In genomic region chr10:132793871-132794849, GRCh38 we compare ENCODE assay signal across 17 cellular contexts. TPM values are rescaled to one million over a fixed set of nuclear protein-coding genes. Genes with fewer than 3 reads are reported as not detected.
A peak's percentile ranks its signal among the peaks of the same experiment; 100 is the strongest.
DNase-seq lines count a peak whose midpoint lies in the region; ATAC-seq and TF ChIP-seq lines count a peak whose summit lies in the region.
"Had no signal": no experiment of that assay in that cellular context is flagged by ENCODE, and none has a peak within 500 bp of the region (broad histone marks: within the 10 kb centered on the region; RNA-seq: fewer than 3 reads in every experiment).

No MANE protein-coding gene starts in this region.

- no peaks in the 10 kb centered on the region for H3K9me3 Mint-ChIP-seq in GM23338
- no peaks in the 10 kb centered on the region for H3K9me3 Mint-ChIP-seq in immature natural killer cell
- no peaks in the 10 kb centered on the region for H3K9me3 Mint-ChIP-seq in naive thymus-derived CD8-positive, alpha-beta T cell
- H3K9me3 Mint-ChIP-seq: activated CD8-positive, alpha-beta T cell treated with anti-CD3 and anti-CD28 coated beads for 36 hours; CD4-positive, CD25-positive, alpha-beta regulatory T cell had no signal

- ATAC-seq in GM23338 = no peak
- ATAC-seq in naive thymus-derived CD8-positive, alpha-beta T cell = no peak
- ATAC-seq: activated CD8-positive, alpha-beta T cell treated with anti-CD3 and anti-CD28 coated beads for 36 hours; esophagus mucosa had no signal

- H3K9ac ChIP-seq in BLaER1 treated with 17β-estradiol and CSF1 and Interleukin-3, amounts not matched to agents 10 nM and 100 nM = no peak overlapping the region; a peak in 1 of 22 replicates

- H3K4me2 ChIP-seq in BLaER1 treated with 17β-estradiol and CSF1 and Interleukin-3, amounts not matched to agents 10 nM and 100 nM = peak overlapping the region; percentile 58 to 89 (median 79)
- no peak overlapping the region for H3K4me2 ChIP-seq in GM23338

- no peak overlapping the region for H3K4me3 Mint-ChIP-seq in GM23338
- no peak overlapping the region for H3K4me3 Mint-ChIP-seq in immature natural killer cell
- H3K4me3 Mint-ChIP-seq in naive thymus-derived CD8-positive, alpha-beta T cell = no peak overlapping the region
- H3K4me3 Mint-ChIP-seq: activated CD8-positive, alpha-beta T cell treated with anti-CD3 and anti-CD28 coated beads for 36 hours; CD4-positive, CD25-positive, alpha-beta regulatory T cell had no signal

- H3K9me3 ChIP-seq in BLaER1 treated with 17β-estradiol and CSF1 and Interleukin-3, amounts not matched to agents 10 nM and 100 nM (replicated peaks in 1 of 11) = peaks cover 0 to 2% (median 0%) of the 10 kb centered on the region in 11 experiments; a peak in 6 of 22 replicates
- H3K9me3 ChIP-seq: ascending aorta, neutrophil, stomach had no signal

- no peaks in the 10 kb centered on the region for H3K36me3 Mint-ChIP-seq in GM23338 (ENCODE audit: low read depth)
- no peaks in the 10 kb centered on the region for H3K36me3 Mint-ChIP-seq in immature natural killer cell
- no peaks in the 10 kb centered on the region for H3K36me3 Mint-ChIP-seq in naive thymus-derived CD8-positive, alpha-beta T cell
- H3K36me3 Mint-ChIP-seq: CD4-positive, CD25-positive, alpha-beta regulatory T cell had no signal

- H3K27ac Mint-ChIP-seq in GM23338 (no peak overlapping the region), immature natural killer cell (no peak overlapping the region)
- peak overlapping the region in 1 of 10 donors; percentile 53 for H3K27ac Mint-ChIP-seq in naive thymus-derived CD8-positive, alpha-beta T cell
- H3K27ac Mint-ChIP-seq: activated CD8-positive, alpha-beta T cell treated with anti-CD3 and anti-CD28 coated beads for 36 hours; CD4-positive, CD25-positive, alpha-beta regulatory T cell had no signal

- intact Hi-C loops in posterior vena cava (cut with DNase I) = no loop called here

- H3K4me1 ChIP-seq in BLaER1 treated with 17β-estradiol and CSF1 and Interleukin-3, amounts not matched to agents 10 nM and 100 nM = peaks cover 7 to 56% (median 36%) of the 10 kb centered on the region in 10 experiments; a peak in 18 of 20 replicates
- no peaks in the 10 kb centered on the region for H3K4me1 ChIP-seq in GM23338 (ENCODE audit: insufficient read depth)
- H3K4me1 ChIP-seq: ascending aorta had no signal

- 0 out of 20 replicates have a peak overlapping the region, but pooled peaks of 1 of the 10 experiments have one; percentile 8 for H3K4me3 ChIP-seq in BLaER1 treated with 17β-estradiol and CSF1 and Interleukin-3, amounts not matched to agents 10 nM and 100 nM
- H3K4me3 ChIP-seq in GM23338 = no peak overlapping the region
- H3K4me3 ChIP-seq in fibroblast of mammary gland (ENCODE audit: control insufficient read depth, low read depth, low read length) = no peak overlapping the region
- H3K4me3 ChIP-seq: ascending aorta, lung, stomach had no signal

- no peaks in the 10 kb centered on the region for H3K9me2 ChIP-seq in GM23338 (ENCODE audit: insufficient read depth)

- no peaks in the 10 kb centered on the region for H3K4me1 Mint-ChIP-seq in GM23338
- no peaks in the 10 kb centered on the region for H3K4me1 Mint-ChIP-seq in immature natural killer cell
- H3K4me1 Mint-ChIP-seq in naive thymus-derived CD8-positive, alpha-beta T cell = no peaks in the 10 kb centered on the region
- H3K4me1 Mint-ChIP-seq: CD4-positive, CD25-positive, alpha-beta regulatory T cell had no signal

- H3K36me3 ChIP-seq in BLaER1 treated with 17β-estradiol and CSF1 and Interleukin-3, amounts not matched to agents 10 nM and 100 nM = no peaks in the 10 kb centered on the region
- H3K36me3 ChIP-seq in GM23338 (ENCODE audit: insufficient read depth) = no peaks in the 10 kb centered on the region
- H3K36me3 ChIP-seq: ascending aorta, neutrophil, stomach had no signal

- peak overlapping the region in 4 of 11 experiments; percentile 8 to 38 (median 24); a peak in 3 of 22 replicates for H3K27ac ChIP-seq in BLaER1 treated with 17β-estradiol and CSF1 and Interleukin-3, amounts not matched to agents 10 nM and 100 nM
- no peak overlapping the region for H3K27ac ChIP-seq in GM23338 (ENCODE audit: low read depth)
- H3K27ac ChIP-seq: ascending aorta, neutrophil, stomach had no signal

- TF ChIP-seq CTCF in GM23338 (conservative IDR thresholded peaks at IDR 0.05; ENCODE audit: low read depth in 2 of 2) (peak; percentile 17 to 60; a peak in 3 of 4 replicates), fibroblast of mammary gland (conservative IDR thresholded peaks at IDR 0.05; ENCODE audit: control insufficient read depth, insufficient read depth, low read depth, low read length) (no peak)

- H3K27me3 ChIP-seq in BLaER1 treated with 17β-estradiol and CSF1 and Interleukin-3, amounts not matched to agents 10 nM and 100 nM = peaks cover 8 to 35% (median 17%) of the 10 kb centered on the region in 11 experiments
- H3K27me3 ChIP-seq in GM23338 (ENCODE audit: insufficient read depth) = peaks cover 13% of the 10 kb centered on the region
- H3K27me3 ChIP-seq: ascending aorta had no signal

- DNase-seq in GM23338 (ENCODE audit: low spot score) = no peak
- peak; percentile 88 for DNase-seq in NCI-H2171 treated with DMSO at 0.1 percent for 48 hours (lab: John Stamatoyannopoulos, UW)
- peak; percentile 15 for DNase-seq in fibroblast of mammary gland (ENCODE audit: low read depth)
- no peak for DNase-seq in NCI-H446 (lab: John Stamatoyannopoulos, UW)
- no peak for DNase-seq in immature natural killer cell
- DNase-seq in naive thymus-derived CD8-positive, alpha-beta T cell = no peak
- DNase-seq in posterior vena cava (ENCODE audit: low spot score) = no peak
- DNase-seq: activated CD8-positive, alpha-beta T cell treated with anti-CD3 and anti-CD28 coated beads for 36 hours; activated effector memory CD4-positive, alpha-beta T cell treated with Interleukin-2 at 50 U/mL for 16 hours; CD4-positive, CD25-positive, alpha-beta regulatory T cell; NCI-H510A treated with DMSO at 0.1 percent for 48 hours; stomach had no signal

- peaks cover 0 to 51% (median 12%) of the 10 kb centered on the region in 11 experiments; a peak in 12 of 22 replicates for H4K20me1 ChIP-seq in BLaER1 treated with 17β-estradiol and CSF1 and Interleukin-3, amounts not matched to agents 10 nM and 100 nM
- no peaks in the 10 kb centered on the region for H4K20me1 ChIP-seq in GM23338 (replicated peaks; ENCODE audit: insufficient read depth)

- H3K27me3 Mint-ChIP-seq in GM23338 (ENCODE audit: insufficient read depth, low read depth, poor library complexity) (peaks cover 24% of the 10 kb centered on the region), immature natural killer cell (ENCODE audit: low read depth in 3 of 3) (peaks cover 1 to 5% (median 4%) of the 10 kb centered on the region in 3 donors)
- peaks cover 0 to 15% (median 8%) of the 10 kb centered on the region in 5 donors for H3K27me3 Mint-ChIP-seq in naive thymus-derived CD8-positive, alpha-beta T cell
- H3K27me3 Mint-ChIP-seq: CD4-positive, CD25-positive, alpha-beta regulatory T cell had no signal

- no peak overlapping the region for H2AFZ ChIP-seq in GM23338

- POLR2A ChIA-PET in naive thymus-derived CD8-positive, alpha-beta T cell (lab: Charles Lee) = no interaction called here

- no peaks in the 10 kb centered on the region for H3K79me2 ChIP-seq in GM23338 (replicated peaks; ENCODE audit: insufficient read depth)

- no peaks in the 10 kb centered on the region for H3F3A ChIP-seq in GM23338 (replicated peaks; ENCODE audit: low read depth)

TF ChIP-seq in GM23338, 12 proteins besides CTCF, POLR2A, EP300 and RAD21:
- TF ChIP-seq STAT1 (IDR thresholded peaks at IDR 0.05; ENCODE audit: unreplicated experiment) (no peak), REST (IDR thresholded peaks at IDR 0.05; ENCODE audit: unreplicated experiment) (no peak), ZNF114 (CRISPR knock-in tag; IDR thresholded peaks at IDR 0.05) (no peak)

RNA-seq across cellular contexts. Expression of gene NKX6-2, which starts 8.2 kb away (rescaled TPM):
- 0.24 TPM in 1 of 2 replicates, not detected in the other for total RNA-seq in GM23338 (2014; rRNA removed; shearing (Covaris generic))
- polyA plus RNA-seq in GM23338 (2016; fragmentation: Nextera tagmentation; extraction: Ambion mirVana) (9.3 and 10.9 TPM in 2 replicates), immature natural killer cell (not detected)
- not detected for total RNA-seq in naive thymus-derived CD8-positive, alpha-beta T cell
- under 1 TPM in 1 of 3 donors, not detected in 2; 0.66 TPM for polyA plus RNA-seq in naive thymus-derived CD8-positive, alpha-beta T cell
- not detected for total RNA-seq in posterior vena cava
- total RNA-seq: activated CD8-positive, alpha-beta T cell treated with anti-CD3 and anti-CD28 coated beads for 36 hours; ascending aorta; CD4-positive, CD25-positive, alpha-beta regulatory T cell; lung had no signal

Comparison
In these comparisons a context has a peak if more than half of its experiments do, and no peak if none do; other contexts are left out.
1. DNase-seq: peak in NCI-H2171 treated with DMSO at 0.1 percent for 48 hours (single experiment) and fibroblast of mammary gland (single experiment); none in GM23338 (single experiment), NCI-H446 (0 of 2), immature natural killer cell (0 of 3), naive thymus-derived CD8-positive, alpha-beta T cell (0 of 10) and posterior vena cava (single experiment).